ENCODE assay signal across 8 cellular contexts in genomic region chr1:159945483-159946241, GRCh38. TPM values are rescaled to one million over a fixed set of nuclear protein-coding genes. Genes with fewer than 3 reads are reported as not detected.
DNase-seq lines count a peak whose midpoint lies in the region; ATAC-seq and TF ChIP-seq lines count a peak whose summit lies in the region.

Gene IGSF9 (minus strand): TSS chr1:159945613. CDS start chr1:159943454, 2,159 bp downstream.

- no peaks in the 10 kb centered on the region for H3K79me2 ChIP-seq in smooth muscle cell (ENCODE audit: low read depth)

- H3K36me3 ChIP-seq in breast epithelium (no peaks in the 10 kb centered on the region), smooth muscle cell (ENCODE audit: low read depth) (no peaks in the 10 kb centered on the region)

- H3K27me3 ChIP-seq in breast epithelium: no peaks in the 10 kb centered on the region
- H3K27me3 ChIP-seq in smooth muscle cell (ENCODE audit: low read depth): peaks cover 6% of the 10 kb centered on the region

- H3K4me2 ChIP-seq in smooth muscle cell: peak within 1 kb of the TSS; percentile 90

- H3K4me1 ChIP-seq in breast epithelium: peaks cover 0 to 15% of the 10 kb centered on the region in 2 donors
- H3K4me1 ChIP-seq in smooth muscle cell (ENCODE audit: low read depth): peaks cover 30% of the 10 kb centered on the region

- ATAC-seq in GM19397 (IDR thresholded peaks at IDR 0.05; ENCODE audit: unreplicated experiment) (peak; percentile 51), HG03280 (IDR thresholded peaks at IDR 0.05; ENCODE audit: unreplicated experiment) (no peak)

- 1% methylated on average over 57 of the region's 58 CpGs for WGBS in smooth muscle cell (ENCODE audit: low lambda C conversion rate)

- H3K4me3 ChIP-seq in breast epithelium (peak within 1 kb of the TSS; percentile 37 to 68 (median 62)), smooth muscle cell (peak within 1 kb of the TSS; percentile 58)

- no peaks in the 10 kb centered on the region for H3F3A ChIP-seq in smooth muscle cell (ENCODE audit: low read depth)

- H2AFZ ChIP-seq in smooth muscle cell (ENCODE audit: low read depth): peak within 1 kb of the TSS; percentile 48

- peak within 1 kb of the TSS; percentile 92 for H3K27ac ChIP-seq in VCaP
- peak within 1 kb of the TSS; percentile 72 to 78 for H3K27ac ChIP-seq in breast epithelium
- no peak within 1 kb of the TSS for H3K27ac ChIP-seq in smooth muscle cell (ENCODE audit: low read depth)

- no peaks in the 10 kb centered on the region for H4K20me1 ChIP-seq in smooth muscle cell (ENCODE audit: low read depth)

- no peaks in the 10 kb centered on the region for H3K9me3 ChIP-seq in breast epithelium
- no peaks in the 10 kb centered on the region for H3K9me3 ChIP-seq in smooth muscle cell (replicated peaks; ENCODE audit: low read depth)

- intact Hi-C loops in breast epithelium (cut with DNase I; ENCODE audit: low total_unique reads): no loop called here

- DNase-seq in A172 (ENCODE audit: low spot score) (peak; percentile 73), NCI-H1694 treated with DMSO at 0.1 percent for 48 hours (lab: John Stamatoyannopoulos, UW) (peak; percentile 86), breast epithelium (ENCODE audit: low spot score in 2 of 2) (peak; percentile 90 to 95), iPS-NIHi7 (ENCODE audit: extremely low spot score) (peak; percentile 95), smooth muscle cell (lab: John Stamatoyannopoulos, UW; ENCODE audit: unreplicated experiment) (peak; percentile 48)

- H3K9ac ChIP-seq in smooth muscle cell (ENCODE audit: low read depth): no peak within 1 kb of the TSS

- peak; percentile 66 for TF ChIP-seq CTCF in VCaP (conservative IDR thresholded peaks at IDR 0.05)
- TF ChIP-seq CTCF in breast epithelium (IDR thresholded peaks at IDR 0.05): peak; percentile 54 to 65 (median 54)
- peak; percentile 42 for TF ChIP-seq CTCF in smooth muscle cell (IDR thresholded peaks at IDR 0.05; ENCODE audit: borderline replicate concordance, insufficient read depth, poor library complexity, severe bottlenecking)

- TF ChIP-seq POLR2A in breast epithelium (IDR thresholded peaks at IDR 0.05): no peak

RNA-seq across cellular contexts. Expression of gene IGSF9, which starts in this region (rescaled TPM):
- total RNA-seq in A172 (2014; rRNA removed; shearing (Covaris generic)): 0.89 and 1.6 TPM in 2 replicates
- 1 to 10 TPM in 2 of 3 donors, not detected in 1; 5.9 to 8.0 TPM for total RNA-seq in breast epithelium
- 0.49 and 0.99 TPM in 2 replicates for total RNA-seq in smooth muscle cell
- polyA plus RNA-seq in smooth muscle cell: 2.1 and 6.6 TPM in 2 replicates
